8 cellular contexts compared by ENCODE assay signal in the genomic region with DNA sequence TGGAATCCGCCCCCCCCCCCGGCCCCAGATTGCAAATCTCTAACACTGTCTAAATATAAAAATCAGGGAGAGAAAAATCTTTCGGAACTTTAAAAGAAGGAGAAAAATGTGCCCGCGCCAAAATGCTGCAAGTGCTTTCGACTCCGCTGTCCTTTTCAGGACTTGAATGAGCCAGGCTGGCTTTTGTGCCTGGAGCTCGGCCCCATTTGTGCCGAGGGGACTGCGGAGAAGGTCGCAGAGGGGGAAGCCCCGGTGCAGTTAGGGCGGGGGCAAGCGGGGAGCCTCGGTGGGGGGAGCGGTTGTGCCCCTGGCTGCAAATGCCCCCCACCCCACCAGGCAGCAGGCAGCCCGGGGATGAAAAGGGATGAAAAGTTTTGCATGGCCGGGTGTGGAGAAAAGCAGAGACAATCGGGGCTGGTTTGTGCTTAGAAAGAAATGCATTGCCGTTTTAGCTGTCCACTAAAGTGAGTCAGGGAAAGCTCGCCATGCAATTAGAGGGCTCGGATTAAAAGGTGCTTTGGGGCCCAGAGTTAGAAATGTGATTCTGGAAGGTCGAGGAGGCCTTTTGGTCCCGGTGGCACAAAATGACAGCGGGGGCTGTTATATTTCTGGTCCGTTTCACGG. TPM values are rescaled to one million over a fixed set of nuclear protein-coding genes. Genes with fewer than 3 reads are reported as not detected.
DNase-seq lines count a peak whose midpoint lies in the region; ATAC-seq, FAIRE-seq and TF ChIP-seq lines count a peak whose summit lies in the region.

No MANE protein-coding gene starts in this region.

- H3K4me1 ChIP-seq in BLaER1 treated with 17β-estradiol and CSF1 and Interleukin-3, amounts not matched to agents 10 nM and 100 nM: peaks cover 17 to 54% (median 35%) of the 10 kb centered on the region in 10 experiments; a peak in 19 of 20 replicates
- peaks cover 29% of the 10 kb centered on the region for H3K4me1 ChIP-seq in GM23338 (ENCODE audit: insufficient read depth)
- H3K4me1 ChIP-seq in ectodermal cell (ENCODE audit: control insufficient read depth, insufficient read depth, low read length): peaks cover 29% of the 10 kb centered on the region
- peaks cover 0 to 5% of the 10 kb centered on the region in 2 donors for H3K4me1 ChIP-seq in small intestine (ENCODE audit: control insufficient read depth in 2 of 2, insufficient read depth in 1 of 2, low read depth in 1 of 2, low read length in 1 of 2)

- peaks cover 0 to 80% (median 47%) of the 10 kb centered on the region in 11 experiments; a peak in 20 of 22 replicates for H4K20me1 ChIP-seq in BLaER1 treated with 17β-estradiol and CSF1 and Interleukin-3, amounts not matched to agents 10 nM and 100 nM
- H4K20me1 ChIP-seq in GM23338 (replicated peaks; ENCODE audit: insufficient read depth): 0 out of 2 replicates have a peak, but pooled peaks cover 8% of the 10 kb centered on the region

- CTCF ChIA-PET in activated CD4-positive, alpha-beta memory T cell treated with anti-CD3 and anti-CD28 coated beads for 36 hours (lab: Charles Lee): interaction anchor here (0.6 to 2.0 kb wide), 3 partner anchors 172 to 1566 kb away, joined by 3 to 8 read pairs (median 3); no protein-coding TSS in a partner anchor

- intact Hi-C loops in activated CD4-positive, alpha-beta memory T cell treated with anti-CD3 and anti-CD28 coated beads for 36 hours (cut with micrococcal nuclease): loop anchor here (5.0 kb wide), 1 partner anchor 205 kb away; no protein-coding TSS in a partner anchor

- peak overlapping the region in 7 of 11 experiments; percentile 84 to 100 (median 100); a peak in 9 of 22 replicates for H3K4me2 ChIP-seq in BLaER1 treated with 17β-estradiol and CSF1 and Interleukin-3, amounts not matched to agents 10 nM and 100 nM
- H3K4me2 ChIP-seq in GM23338: peak overlapping the region; percentile 82

- H3K36me3 Mint-ChIP-seq in GM23338 (ENCODE audit: low read depth): no peaks in the 10 kb centered on the region
- H3K36me3 Mint-ChIP-seq in neural crest cell (ENCODE audit: low read depth): no peaks in the 10 kb centered on the region
- no peaks in the 10 kb centered on the region for H3K36me3 Mint-ChIP-seq in activated CD4-positive, alpha-beta memory T cell treated with anti-CD3 and anti-CD28 coated beads for 36 hours

- 3% methylated on average over 23 to 27 of the region's 27 CpGs for WGBS in ectodermal cell, 2 experiments
- WGBS in small intestine, 3 donors: 7 to 17% (median 8%) methylated on average over 27 of the region's 27 CpGs

- DNase-seq in GM23338 (ENCODE audit: low spot score) (peak; percentile 83), neural crest cell (ENCODE audit: low read depth, low spot score) (peak; percentile 29), NCI-H82 (lab: John Stamatoyannopoulos, UW) (no peak), small intestine (no peak), T1000 (lab: John Stamatoyannopoulos, UW) (no peak)
- DNase-seq in activated CD4-positive, alpha-beta memory T cell treated with anti-CD3 and anti-CD28 coated beads for 36 hours: no peak

- TF ChIP-seq CTCF in GM23338 (conservative IDR thresholded peaks at IDR 0.05; ENCODE audit: low read depth in 2 of 2): no peak
- TF ChIP-seq CTCF in neural crest cell (conservative IDR thresholded peaks at IDR 0.05): no peak

- H3K27me3 Mint-ChIP-seq in GM23338 (ENCODE audit: insufficient read depth, low read depth, poor library complexity): peaks cover 74% of the 10 kb centered on the region
- peaks cover 67% of the 10 kb centered on the region for H3K27me3 Mint-ChIP-seq in neural crest cell (ENCODE audit: low read depth)
- peaks cover 50% of the 10 kb centered on the region for H3K27me3 Mint-ChIP-seq in activated CD4-positive, alpha-beta memory T cell treated with anti-CD3 and anti-CD28 coated beads for 36 hours

- POLR2A ChIA-PET in activated CD4-positive, alpha-beta memory T cell treated with anti-CD3 and anti-CD28 coated beads for 36 hours (lab: Charles Lee): no interaction called here

- H3K9me3 Mint-ChIP-seq in GM23338: no peaks in the 10 kb centered on the region; the same call in 2 of the 3 replicates
- no peaks in the 10 kb centered on the region for H3K9me3 Mint-ChIP-seq in neural crest cell
- no peaks in the 10 kb centered on the region for H3K9me3 Mint-ChIP-seq in activated CD4-positive, alpha-beta memory T cell treated with anti-CD3 and anti-CD28 coated beads for 36 hours

- peak; percentile 7 for ATAC-seq in GM23338

- no peak for FAIRE-seq in small intestine (lab: Jason Lieb, UNC)

- H3K27ac ChIP-seq in BLaER1 treated with 17β-estradiol and CSF1 and Interleukin-3, amounts not matched to agents 10 nM and 100 nM: no peak overlapping the region
- H3K27ac ChIP-seq in GM23338 (ENCODE audit: low read depth) (no peak overlapping the region), ectodermal cell (ENCODE audit: insufficient read depth, low read depth, low read length, poor library complexity, severe bottlenecking) (no peak overlapping the region), small intestine (ENCODE audit: low read depth in 1 of 2, low read length in 1 of 2) (no peak overlapping the region)

- H3K4me3 Mint-ChIP-seq in GM23338 (peak overlapping the region; percentile 70), neural crest cell (peak overlapping the region; percentile 73)
- no peak overlapping the region for H3K4me3 Mint-ChIP-seq in activated CD4-positive, alpha-beta memory T cell treated with anti-CD3 and anti-CD28 coated beads for 36 hours

- H3K27me3 ChIP-seq in BLaER1 treated with 17β-estradiol and CSF1 and Interleukin-3, amounts not matched to agents 10 nM and 100 nM: peaks cover 73 to 83% (median 78%) of the 10 kb centered on the region in 11 experiments
- H3K27me3 ChIP-seq in GM23338 (ENCODE audit: insufficient read depth) (peaks cover 91% of the 10 kb centered on the region), ectodermal cell (ENCODE audit: control insufficient read depth, insufficient read depth, low read length, poor library complexity, severe bottlenecking) (peaks cover 89% of the 10 kb centered on the region), small intestine (ENCODE audit: control insufficient read depth in 2 of 2, insufficient read depth in 2 of 2, low read length in 2 of 2) (peaks cover 12 to 25% of the 10 kb centered on the region in 2 donors)

- H3K27ac Mint-ChIP-seq in GM23338: no peak overlapping the region
- no peak overlapping the region for H3K27ac Mint-ChIP-seq in neural crest cell (ENCODE audit: unreplicated experiment)
- H3K27ac Mint-ChIP-seq in activated CD4-positive, alpha-beta memory T cell treated with anti-CD3 and anti-CD28 coated beads for 36 hours: no peak overlapping the region

- H3F3A ChIP-seq in GM23338 (replicated peaks; ENCODE audit: low read depth): peaks cover 8% of the 10 kb centered on the region; the same call in 1 of the 2 replicates

- no peaks in the 10 kb centered on the region for H3K79me2 ChIP-seq in GM23338 (replicated peaks; ENCODE audit: insufficient read depth)

- H3K4me1 Mint-ChIP-seq in GM23338 (peaks cover 33% of the 10 kb centered on the region), neural crest cell (peaks cover 38% of the 10 kb centered on the region)
- peaks cover 22% of the 10 kb centered on the region for H3K4me1 Mint-ChIP-seq in activated CD4-positive, alpha-beta memory T cell treated with anti-CD3 and anti-CD28 coated beads for 36 hours (ENCODE audit: low read depth)

- H3K9me3 ChIP-seq in BLaER1 treated with 17β-estradiol and CSF1 and Interleukin-3, amounts not matched to agents 10 nM and 100 nM (replicated peaks in 1 of 11): no peaks in the 10 kb centered on the region
- H3K9me3 ChIP-seq in ectodermal cell (ENCODE audit: control insufficient read depth, low read length): no peaks in the 10 kb centered on the region
- H3K9me3 ChIP-seq in small intestine (ENCODE audit: control insufficient read depth, low read depth): no peaks in the 10 kb centered on the region

- no peaks in the 10 kb centered on the region for H3K9me2 ChIP-seq in GM23338 (ENCODE audit: insufficient read depth)

- H3K4me3 ChIP-seq in BLaER1 treated with 17β-estradiol and CSF1 and Interleukin-3, amounts not matched to agents 10 nM and 100 nM: peak overlapping the region in 3 of 10 experiments; percentile 61 to 72 (median 64); a peak in 5 of 20 replicates
- H3K4me3 ChIP-seq in GM23338 (peak overlapping the region; percentile 52), ectodermal cell (ENCODE audit: insufficient read depth, low read depth, low read length) (peak overlapping the region; percentile 7), small intestine (ENCODE audit: low read depth in 1 of 2, low read length in 2 of 2) (no peak overlapping the region)

- no peaks in the 10 kb centered on the region for H3K36me3 ChIP-seq in BLaER1 treated with 17β-estradiol and CSF1 and Interleukin-3, amounts not matched to agents 10 nM and 100 nM
- H3K36me3 ChIP-seq in GM23338 (ENCODE audit: insufficient read depth) (no peaks in the 10 kb centered on the region), ectodermal cell (ENCODE audit: control insufficient read depth, insufficient read depth, low read length) (no peaks in the 10 kb centered on the region), small intestine (ENCODE audit: control insufficient read depth in 2 of 2, insufficient read depth in 2 of 2, low read length in 2 of 2) (no peaks in the 10 kb centered on the region)

- H3K9ac ChIP-seq in BLaER1 treated with 17β-estradiol and CSF1 and Interleukin-3, amounts not matched to agents 10 nM and 100 nM: no peak overlapping the region

- peak overlapping the region; percentile 89 for H2AFZ ChIP-seq in GM23338

TF ChIP-seq in GM23338, 12 proteins besides CTCF, POLR2A, EP300 and RAD21 (continues in another document):
- TF ChIP-seq EZH2phosphoT487 (IDR thresholded peaks at IDR 0.05; ENCODE audit: unreplicated experiment): no peak
- TF ChIP-seq POLR2AphosphoS5 (IDR thresholded peaks at IDR 0.05; ENCODE audit: low read depth): no peak
- TF ChIP-seq CREB1 (CRISPR knock-in tag; IDR thresholded peaks at IDR 0.05; ENCODE audit: low read depth): no peak
- peak; percentile 28 for TF ChIP-seq EZH2 (IDR thresholded peaks at IDR 0.05; ENCODE audit: low read depth, unreplicated experiment)

RNA-seq across cellular contexts. Expression of gene INHBB, which starts 1.6 kb away (rescaled TPM):
- 0.16 and 0.21 TPM in 2 replicates for total RNA-seq in GM23338 (2014; rRNA removed; shearing (Covaris generic))
- polyA plus RNA-seq in GM23338 (2016; fragmentation: Nextera tagmentation; extraction: Ambion mirVana): 0.16 TPM in 1 of 2 replicates, not detected in the other
- polyA plus RNA-seq in ectodermal cell (2013, experiment 1 of 4): not detected
- polyA plus RNA-seq in ectodermal cell (2013, experiment 2 of 4): 0.09 TPM
- polyA plus RNA-seq in ectodermal cell (2013, experiment 3 of 4): 0.16 TPM
- polyA plus RNA-seq in ectodermal cell (2013, experiment 4 of 4): 0.16 TPM
- 0.14 and 0.49 TPM in 2 replicates for total RNA-seq in neural crest cell
- total RNA-seq in activated CD4-positive, alpha-beta memory T cell treated with anti-CD3 and anti-CD28 coated beads for 36 hours: not detected
- 1 to 10 TPM in 1 of 3 donors, under 1 TPM in 1, not detected in 1; 0.27 to 3.2 TPM for polyA plus RNA-seq in small intestine

Comparison
In these comparisons a context has a peak if more than half of its experiments do, and no peak if none do; other contexts are left out.
1. H3K4me3 ChIP-seq: peak in GM23338 (single experiment) and ectodermal cell (single experiment); none in small intestine (0 of 2).
2. DNase-seq: peak in GM23338 (single experiment) and neural crest cell (single experiment); none in activated CD4-positive, alpha-beta memory T cell treated with anti-CD3 and anti-CD28 coated beads for 36 hours (single experiment), NCI-H82 (single experiment), small intestine (single experiment) and T1000 (single experiment).